In genomic region chr13:31875134-31875533, GRCh38 we compare ENCODE assay signal across 26 cellular contexts.
"Had no signal": no experiment of that assay in that cellular context is flagged by ENCODE, and none has a peak within 500 bp of the region (broad histone marks: within the 10 kb centered on the region; RNA-seq: fewer than 3 reads in every experiment).

No MANE protein-coding gene starts in this region.

- H3K4me1 ChIP-seq: breast epithelium, foreskin keratinocyte, parathyroid adenoma, vagina had no signal

- H3K4me3 ChIP-seq: breast epithelium, dorsolateral prefrontal cortex, left lung, smooth muscle cell, vagina had no signal

- H3K9me3 ChIP-seq: breast epithelium, left lung, thoracic aorta, vagina had no signal

- H3K27me3 ChIP-seq: breast epithelium, foreskin keratinocyte, left lung, vagina had no signal

- DNase-seq: activated B cell treated with CpG ODN at 0.5 μM for 24 hours; activated CD4-positive, alpha-beta T cell treated with anti-CD3 and anti-CD28 coated beads for 36 hours; activated CD4-positive, alpha-beta T cell treated with anti-CD3 and anti-CD28 coated beads, Interleukin-2, amount 50 U/mL, for 4 hours; activated CD8-positive, alpha-beta memory T cell treated with anti-CD3 and anti-CD28 coated beads for 24 hours; activated CD8-positive, alpha-beta memory T cell treated with anti-CD3 and anti-CD28 coated beads, Interleukin-2, amount 50 U/mL, for 4 hours; activated naive CD4-positive, alpha-beta T cell; activated T-cell treated with anti-CD3 and anti-CD28 coated beads, Interleukin-2, amount 50 U/mL, for 4 hours; amniotic stem cell; dorsolateral prefrontal cortex; effector memory CD8-positive, alpha-beta T cell; foreskin keratinocyte; left lung; mammary epithelial cell; nephron progenitor cell; stimulated activated CD4-positive, alpha-beta T cell treated with anti-CD3 and anti-CD28 coated beads, Interleukin-15, amount 100 ng/mL, for 24 hours; stimulated activated CD8-positive, alpha-beta memory T cell treated with anti-CD3 and anti-CD28 coated beads, Interleukin-4, amount 100 ng/mL, for 48 hours; stimulated activated naive B cell treated with anti-CD40 and anti-IgM and Interleukin-4, amounts not matched to agents 10 μg/mL and 1 μg/mL and 100 μg/mL, for 72 hours; T-helper 1 cell; T-helper 9 cell had no signal

- H3K36me3 ChIP-seq: breast epithelium, left lung, thoracic aorta, vagina had no signal

- ATAC-seq: activated CD4-positive, alpha-beta T cell treated with anti-CD3 and anti-CD28 coated beads for 36 hours; activated T-cell treated with anti-CD3 and anti-CD28 coated beads, Interleukin-2, amount 50 U/mL, for 4 hours; effector memory CD8-positive, alpha-beta T cell; esophagus mucosa; foreskin keratinocyte; left lung; sciatic nerve; stimulated activated naive B cell treated with anti-CD40 and anti-IgM and Interleukin-4, amounts not matched to agents 10 μg/mL and 1 μg/mL and 100 μg/mL, for 72 hours had no signal

- H3K9ac ChIP-seq: parathyroid adenoma had no signal
